In the genomic region with DNA sequence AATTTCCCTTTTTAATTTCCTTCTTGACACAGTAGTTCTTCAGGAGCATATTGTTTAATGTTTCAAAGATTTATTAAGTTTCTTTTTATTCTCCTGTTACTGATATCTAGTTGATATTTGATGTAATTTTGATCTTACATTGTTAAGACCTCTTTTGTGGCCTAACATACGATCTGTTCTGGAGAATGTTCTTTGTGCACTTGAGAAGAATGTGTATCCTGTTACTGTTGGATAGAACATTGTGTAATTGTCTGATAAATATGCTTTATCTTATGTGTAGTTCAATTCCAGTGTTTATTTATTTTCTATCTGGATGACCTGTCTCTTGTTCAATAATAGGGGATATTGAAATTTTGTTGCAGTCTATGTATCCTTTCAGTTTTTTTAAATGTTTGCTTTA, we compare ENCODE assay signal across 1 cellular context.
TF ChIP-seq lines count a peak whose summit lies in the region.

No MANE protein-coding gene starts in this region.

TF ChIP-seq in A549, 52 proteins besides CTCF, POLR2A, EP300 and RAD21 (continued from another document):
- no peak for TF ChIP-seq USF2 (IDR thresholded peaks at IDR 0.05)
- no peak for TF ChIP-seq HOXA7 (CRISPR knock-in tag; IDR thresholded peaks at IDR 0.05)
